In genomic region chr17:40331743-40332641, GRCh38 we compare ENCODE assay signal across 1 cellular context.
TF ChIP-seq lines count a peak whose summit lies in the region.

No MANE protein-coding gene starts in this region.

TF ChIP-seq in HepG2, 621 proteins besides CTCF, POLR2A, EP300 and RAD21 (continued from another document):
- TF ChIP-seq ZNF788 (CRISPR knock-in tag; IDR thresholded peaks at IDR 0.05; ENCODE audit: borderline replicate concordance) (no peak), MTA1 (CRISPR knock-in tag; IDR thresholded peaks at IDR 0.05; ENCODE audit: borderline replicate concordance) (peak; percentile 95; the same call in 1 of the 2 replicates), CCAR2 (optimal IDR thresholded peaks at IDR 0.05; ENCODE audit: low read depth, low read length) (no peak), NFE2L1 (CRISPR knock-in tag; IDR thresholded peaks at IDR 0.05; ENCODE audit: borderline replicate concordance) (no peak), ZNF639 (CRISPR knock-in tag; conservative IDR thresholded peaks at IDR 0.05) (no peak), ZFX (CRISPR knock-in tag; IDR thresholded peaks at IDR 0.05; ENCODE audit: low read depth) (peak; percentile 59), ZNF614 (CRISPR knock-in tag; IDR thresholded peaks at IDR 0.05; ENCODE audit: borderline replicate concordance) (no peak), HNRNPL (IDR thresholded peaks at IDR 0.05; ENCODE audit: low read depth, low read length) (peak; percentile 98), DR1 (CRISPR knock-in tag; IDR thresholded peaks at IDR 0.05) (no peak), TOE1 (CRISPR knock-in tag; IDR thresholded peaks at IDR 0.05) (no peak), ZNF350 (CRISPR knock-in tag; IDR thresholded peaks at IDR 0.05; ENCODE audit: borderline replicate concordance, low read depth) (peak; percentile 50; the same call in 1 of the 2 replicates), XRCC5 (optimal IDR thresholded peaks at IDR 0.05; ENCODE audit: low read length) (peak; percentile 24), ZNF256 (CRISPR knock-in tag; conservative IDR thresholded peaks at IDR 0.05) (no peak)
